ENCODE assay signal across 9 cellular contexts in genomic region chr20:309306-309840, GRCh38. TPM values are rescaled to one million over a fixed set of nuclear protein-coding genes. Genes with fewer than 3 reads are reported as not detected.
DNase-seq lines count a peak whose midpoint lies in the region; ATAC-seq and TF ChIP-seq lines count a peak whose summit lies in the region.
"Had no signal": no experiment of that assay in that cellular context is flagged by ENCODE, and none has a peak within 500 bp of the region (broad histone marks: within the 10 kb centered on the region; RNA-seq: fewer than 3 reads in every experiment).

No MANE protein-coding gene starts in this region.

- peak overlapping the region; percentile 86 to 94 for H3K27ac ChIP-seq in left lung
- peak overlapping the region; percentile 83 to 97 (median 94) for H3K27ac ChIP-seq in tibial nerve

- no peak overlapping the region for H3K4me3 Mint-ChIP-seq in activated CD4-positive, alpha-beta T cell treated with anti-CD3 and anti-CD28 coated beads, Interleukin-2, amount 10 ng/mL, durations not matched to agents 7 days and 5 days

- intact Hi-C loops in left lung (cut with DNase I), result no loop called here

- TF ChIP-seq CTCF in left lung (IDR thresholded peaks at IDR 0.05) (no peak), tibial nerve (IDR thresholded peaks at IDR 0.05) (peak in 1 of 5 experiments; percentile 11)

- H3K27me3 Mint-ChIP-seq in activated CD4-positive, alpha-beta T cell treated with anti-CD3 and anti-CD28 coated beads, Interleukin-2, amount 10 ng/mL, durations not matched to agents 7 days and 5 days, result no peaks in the 10 kb centered on the region

- H3K4me1 ChIP-seq in adipocyte (ENCODE audit: control insufficient read depth, insufficient read depth, low read length) (peaks cover 26% of the 10 kb centered on the region), left lung (peaks cover 0 to 22% of the 10 kb centered on the region in 2 donors), tibial nerve (peaks cover 0 to 20% (median 7%) of the 10 kb centered on the region in 4 donors)

- no peaks in the 10 kb centered on the region for H3K9me3 Mint-ChIP-seq in activated CD4-positive, alpha-beta T cell treated with anti-CD3 and anti-CD28 coated beads, Interleukin-2, amount 10 ng/mL, durations not matched to agents 7 days and 5 days

- H3K4me1 Mint-ChIP-seq in activated CD4-positive, alpha-beta T cell treated with anti-CD3 and anti-CD28 coated beads, Interleukin-2, amount 10 ng/mL, durations not matched to agents 7 days and 5 days, result peaks cover 13% of the 10 kb centered on the region

- no peaks in the 10 kb centered on the region for H3K27me3 ChIP-seq in adipocyte (replicated peaks; ENCODE audit: control insufficient read depth, insufficient read depth, low read length)
- no peaks in the 10 kb centered on the region for H3K27me3 ChIP-seq in left lung
- no peaks in the 10 kb centered on the region for H3K27me3 ChIP-seq in tibial nerve

- POLR2A ChIA-PET in activated CD4-positive, alpha-beta T cell treated with anti-CD3 and anti-CD28 coated beads, Interleukin-2, amount 10 ng/mL, durations not matched to agents 7 days and 5 days (lab: Charles Lee), result no interaction called here

- H3K4me3 ChIP-seq in adipocyte (ENCODE audit: low read length), result peak overlapping the region; percentile 78
- peak overlapping the region; percentile 36 to 42 for H3K4me3 ChIP-seq in left lung
- peak overlapping the region; percentile 51 to 66 (median 58) for H3K4me3 ChIP-seq in tibial nerve

- peak; percentile 52 for ATAC-seq in left lung
- no peak for ATAC-seq in esophagus mucosa

- CTCF ChIA-PET in activated CD4-positive, alpha-beta T cell treated with anti-CD3 and anti-CD28 coated beads, Interleukin-2, amount 10 ng/mL, durations not matched to agents 7 days and 5 days (lab: Charles Lee), result interaction anchor here (1.1 to 1.5 kb wide), 2 partner anchors 10 to 15 kb away, joined by 3 to 5 read pairs; no protein-coding TSS in a partner anchor

- H3K36me3 Mint-ChIP-seq in activated CD4-positive, alpha-beta T cell treated with anti-CD3 and anti-CD28 coated beads, Interleukin-2, amount 10 ng/mL, durations not matched to agents 7 days and 5 days (ENCODE audit: low read depth), result no peaks in the 10 kb centered on the region

- no peak for TF ChIP-seq POLR2A in tibial nerve (IDR thresholded peaks at IDR 0.05)

- peak overlapping the region; percentile 81 for H3K9ac ChIP-seq in adipocyte (ENCODE audit: low read length)

- 1 to 5% methylated on average over 6 of the region's 6 CpGs for WGBS in tibial nerve, 2 donors

- peak overlapping the region; percentile 16 for H3K27ac Mint-ChIP-seq in activated CD4-positive, alpha-beta T cell treated with anti-CD3 and anti-CD28 coated beads, Interleukin-2, amount 10 ng/mL, durations not matched to agents 7 days and 5 days

- H3K9me3 ChIP-seq in adipocyte (ENCODE audit: control insufficient read depth, low read length) (no peaks in the 10 kb centered on the region), left lung (no peaks in the 10 kb centered on the region), tibial nerve (no peaks in the 10 kb centered on the region)

- no peak for DNase-seq in activated CD4-positive, alpha-beta T cell treated with anti-CD3 and anti-CD28 coated beads, Interleukin-2, amount 10 ng/mL, durations not matched to agents 7 days and 5 days
- no peak for DNase-seq in activated CD4-positive, alpha-beta T cell treated with anti-CD3 and anti-CD28 coated beads, Interleukin-2, amount 50 U/mL, for 48 hours
- peak; percentile 72 for DNase-seq in adipocyte (ENCODE audit: low read depth)
- DNase-seq in left lung, result no peak
- no peak for DNase-seq in tibial nerve (ENCODE audit: low spot score in 2 of 2)
- DNase-seq in COR-L47 (lab: John Stamatoyannopoulos, UW), result no peak
- DNase-seq in epidermal melanocyte (ENCODE audit: insufficient read length, low spot score), result no peak

- no peaks in the 10 kb centered on the region for H3K36me3 ChIP-seq in adipocyte (ENCODE audit: control insufficient read depth, insufficient read depth, low read length, severe bottlenecking)
- no peaks in the 10 kb centered on the region for H3K36me3 ChIP-seq in left lung
- no peaks in the 10 kb centered on the region for H3K36me3 ChIP-seq in tibial nerve

- no peak for TF ChIP-seq EP300 in tibial nerve (IDR thresholded peaks at IDR 0.05)

RNA-seq across cellular contexts. Expression of gene ZCCHC3, which starts 12.0 kb away (rescaled TPM):
- total RNA-seq in activated CD4-positive, alpha-beta T cell treated with anti-CD3 and anti-CD28 coated beads, Interleukin-2, amount 10 ng/mL, durations not matched to agents 7 days and 5 days, result 10 to 100 TPM; 26.4 to 27.1 TPM
- total RNA-seq in left lung, result 10 to 100 TPM; 11.5 to 15.3 TPM
- 10 to 100 TPM; 12.0 to 24.9 (median 20.6) TPM for total RNA-seq in tibial nerve
- total RNA-seq in esophagus mucosa, result 6.2 TPM

RNA-seq across cellular contexts. Expression of gene SOX12, which starts 16.0 kb away (rescaled TPM):
- 1 to 10 TPM; 5.6 to 6.0 TPM for total RNA-seq in activated CD4-positive, alpha-beta T cell treated with anti-CD3 and anti-CD28 coated beads, Interleukin-2, amount 10 ng/mL, durations not matched to agents 7 days and 5 days
- total RNA-seq in left lung (10 to 100 TPM; 14.0 to 18.7 TPM), tibial nerve (1 to 10 TPM; 4.6 to 9.8 (median 8.6) TPM), esophagus mucosa (4.5 TPM)

RNA-seq across cellular contexts. Expression of gene C20orf96, which starts 18.8 kb away (rescaled TPM):
- total RNA-seq in activated CD4-positive, alpha-beta T cell treated with anti-CD3 and anti-CD28 coated beads, Interleukin-2, amount 10 ng/mL, durations not matched to agents 7 days and 5 days, result 1 to 10 TPM; 7.8 to 8.2 TPM
- total RNA-seq in left lung, result 1 to 10 TPM; 6.9 to 8.3 TPM
- total RNA-seq in tibial nerve, result 1 to 10 TPM; 3.5 to 8.7 (median 4.5) TPM
- 2.0 TPM for total RNA-seq in esophagus mucosa

RNA-seq across cellular contexts. Expression of gene NRSN2, which starts 37.5 kb away (rescaled TPM):
- 1 to 10 TPM in 1 of 2 experiments, under 1 TPM in 1; 0.87 to 1.2 TPM for total RNA-seq in activated CD4-positive, alpha-beta T cell treated with anti-CD3 and anti-CD28 coated beads, Interleukin-2, amount 10 ng/mL, durations not matched to agents 7 days and 5 days
- total RNA-seq in left lung (10 to 100 TPM; 34.4 to 38.8 TPM), tibial nerve (10 to 100 TPM; 20.6 to 34.1 (median 26.2) TPM), esophagus mucosa (7.1 TPM)

RNA-seq across cellular contexts. Expression of gene DEFB132, which starts 51.8 kb away (rescaled TPM):
- total RNA-seq in activated CD4-positive, alpha-beta T cell treated with anti-CD3 and anti-CD28 coated beads, Interleukin-2, amount 10 ng/mL, durations not matched to agents 7 days and 5 days, result not detected
- not detected for total RNA-seq in left lung
- under 1 TPM in 1 of 4 donors, not detected in 3; 0.66 TPM for total RNA-seq in tibial nerve
- not detected for total RNA-seq in esophagus mucosa
- total RNA-seq: pulmonary artery endothelial cell had no signal
